In genomic region chr14:51304428-51304827, GRCh38 we compare ENCODE assay signal across 11 cellular contexts.
A peak's percentile ranks its signal among the peaks of the same experiment; 100 is the strongest.
DNase-seq lines count a peak whose midpoint lies in the region; FAIRE-seq and TF ChIP-seq lines count a peak whose summit lies in the region.
"Had no signal": no experiment of that assay in that cellular context is flagged by ENCODE, and none has a peak within 500 bp of the region (broad histone marks: within the 10 kb centered on the region; RNA-seq: fewer than 3 reads in every experiment).

No MANE protein-coding gene starts in this region.

- H3K36me3 Mint-ChIP-seq in activated naive CD8-positive, alpha-beta T cell treated with anti-CD3 and anti-CD28 coated beads for 36 hours, result no peaks in the 10 kb centered on the region
- H3K36me3 Mint-ChIP-seq in endothelial cell (ENCODE audit: low read depth, unreplicated experiment) (no peaks in the 10 kb centered on the region), CD14-positive monocyte (no peaks in the 10 kb centered on the region)

- H3K9me3 ChIP-seq in testis, result no peaks in the 10 kb centered on the region
- H3K9me3 ChIP-seq: ascending aorta had no signal

- peaks cover 8% of the 10 kb centered on the region for H3K4me1 Mint-ChIP-seq in activated naive CD8-positive, alpha-beta T cell treated with anti-CD3 and anti-CD28 coated beads for 36 hours
- H3K4me1 Mint-ChIP-seq in endothelial cell (ENCODE audit: unreplicated experiment), result no peaks in the 10 kb centered on the region
- H3K4me1 Mint-ChIP-seq in CD14-positive monocyte, result peaks cover 4% of the 10 kb centered on the region

- H3K4me1 ChIP-seq in testis, result no peaks in the 10 kb centered on the region
- H3K4me1 ChIP-seq: ascending aorta had no signal

- H3K4me3 ChIP-seq in testis, result no peak overlapping the region
- H3K4me3 ChIP-seq: ascending aorta had no signal

- no peaks in the 10 kb centered on the region for H3K36me3 ChIP-seq in testis (ENCODE audit: low read depth, missing control alignments)
- H3K36me3 ChIP-seq: ascending aorta had no signal

- TF ChIP-seq CTCF in testis (IDR thresholded peaks at IDR 0.05) (no peak), endothelial cell (IDR thresholded peaks at IDR 0.05; ENCODE audit: unreplicated experiment) (no peak), CD14-positive monocyte (IDR thresholded peaks at IDR 0.05) (no peak)

- H3K27ac Mint-ChIP-seq in activated naive CD8-positive, alpha-beta T cell treated with anti-CD3 and anti-CD28 coated beads for 36 hours, result no peak overlapping the region
- H3K27ac Mint-ChIP-seq in endothelial cell (ENCODE audit: unreplicated experiment) (no peak overlapping the region), CD14-positive monocyte (no peak overlapping the region)

- no peak for TF ChIP-seq POLR2A in H54 (IDR thresholded peaks at IDR 0.05; ENCODE audit: low read depth, low read length)
- no peak for TF ChIP-seq POLR2A in testis (IDR thresholded peaks at IDR 0.05)

- H3K27me3 Mint-ChIP-seq in activated naive CD8-positive, alpha-beta T cell treated with anti-CD3 and anti-CD28 coated beads for 36 hours, result peaks cover 7% of the 10 kb centered on the region
- peaks cover 1% of the 10 kb centered on the region for H3K27me3 Mint-ChIP-seq in endothelial cell (ENCODE audit: unreplicated experiment)
- peaks cover 1 to 4% (median 3%) of the 10 kb centered on the region in 3 donors for H3K27me3 Mint-ChIP-seq in CD14-positive monocyte (ENCODE audit: low read depth in 3 of 3)
- H3K27me3 Mint-ChIP-seq: CD4-positive, CD25-positive, alpha-beta regulatory T cell had no signal

- no peak overlapping the region for H3K27ac ChIP-seq in testis
- H3K27ac ChIP-seq: ascending aorta had no signal

- no peaks in the 10 kb centered on the region for H3K9me3 Mint-ChIP-seq in activated naive CD8-positive, alpha-beta T cell treated with anti-CD3 and anti-CD28 coated beads for 36 hours
- H3K9me3 Mint-ChIP-seq in endothelial cell (ENCODE audit: unreplicated experiment) (no peaks in the 10 kb centered on the region), CD14-positive monocyte (peaks cover 0 to 3% (median 0%) of the 10 kb centered on the region in 7 donors)

- intact Hi-C loops in testis (cut with DNase I; ENCODE audit: low total_unique reads) (no loop called here), CD14-positive monocyte (cut with micrococcal nuclease) (no loop called here)

- DNase-seq in A172 (ENCODE audit: low spot score), result peak; percentile 85
- DNase-seq in H54 (ENCODE audit: insufficient read length, low spot score), result no peak
- DNase-seq in activated naive CD8-positive, alpha-beta T cell treated with anti-CD3 and anti-CD28 coated beads for 36 hours, result peak; percentile 21
- DNase-seq in kidney glomerular epithelial cell (lab: John Stamatoyannopoulos, UW), result peak; percentile 61
- DNase-seq in effector CD8-positive, alpha-beta T cell (lab: John Stamatoyannopoulos, UW), result no peak
- no peak for DNase-seq in testis
- no peak for DNase-seq in endothelial cell (ENCODE audit: low spot score)
- DNase-seq in CD14-positive monocyte (ENCODE audit: low spot score), result no peak
- DNase-seq: NCI-H1694 had no signal

- no peaks in the 10 kb centered on the region for H3K27me3 ChIP-seq in testis
- H3K27me3 ChIP-seq: ascending aorta had no signal

- FAIRE-seq in H54 (lab: Jason Lieb, UNC), result peak; percentile 27

- no peak overlapping the region for H3K4me3 Mint-ChIP-seq in activated naive CD8-positive, alpha-beta T cell treated with anti-CD3 and anti-CD28 coated beads for 36 hours
- no peak overlapping the region for H3K4me3 Mint-ChIP-seq in endothelial cell (ENCODE audit: unreplicated experiment)
- no peak overlapping the region for H3K4me3 Mint-ChIP-seq in CD14-positive monocyte
- H3K4me3 Mint-ChIP-seq: CD4-positive, CD25-positive, alpha-beta regulatory T cell had no signal

- WGBS in testis, 2 donors, result 79 to 87% methylated on average over 5 of the region's 5 CpGs

Comparison
In these comparisons a context has a peak if more than half of its experiments do, and no peak if none do; other contexts are left out.
1. DNase-seq: peak in A172 (single experiment), activated naive CD8-positive, alpha-beta T cell treated with anti-CD3 and anti-CD28 coated beads for 36 hours (single experiment) and kidney glomerular epithelial cell (single experiment); none in H54 (single experiment), effector CD8-positive, alpha-beta T cell (single experiment), testis (single experiment), endothelial cell (single experiment) and CD14-positive monocyte (single experiment).